In the genomic region with DNA sequence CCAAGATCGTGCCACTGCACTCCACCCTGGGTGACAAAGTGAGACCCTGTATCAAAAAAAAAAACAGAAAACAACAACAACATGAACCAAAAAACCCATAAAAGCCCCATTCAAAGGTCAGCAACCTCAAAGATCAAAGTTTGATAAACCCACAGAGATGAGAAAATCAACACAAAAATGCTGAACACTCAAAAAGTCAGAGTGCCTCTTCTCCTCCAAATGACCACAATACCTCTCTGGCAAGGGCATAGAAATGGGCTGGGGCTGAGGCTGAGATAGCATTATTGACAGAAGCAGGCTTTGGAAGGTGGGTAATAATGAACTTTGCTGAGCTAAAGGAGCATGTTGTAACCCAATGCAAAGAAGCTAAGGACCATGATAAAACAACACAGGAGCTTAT, we compare ENCODE assay signal across 34 cellular contexts.
"Had no signal": no experiment of that assay in that cellular context is flagged by ENCODE, and none has a peak within 500 bp of the region (broad histone marks: within the 10 kb centered on the region; RNA-seq: fewer than 3 reads in every experiment).

No MANE protein-coding gene starts in this region.

- H3K27ac Mint-ChIP-seq: activated B cell treated with CpG ODN at 0.5 μM for 24 hours; activated CD8-positive, alpha-beta T cell treated with anti-CD3 and anti-CD28 coated beads for 36 hours; activated naive CD8-positive, alpha-beta T cell; activated T-helper 17 cell treated with anti-CD3 and anti-CD28 coated beads, Interleukin-2, amount 50 U/mL, for 72 hours; dendritic cell treated with granulocyte-macrophage colony-stimulating factor and Interleukin-4, amounts not matched to agents 40 ng/mL and 50 ng/mL, for 4 days; T-helper 17 cell; T-helper 2 cell treated with Interferon-gamma antibody and Interleukin-4, amounts not matched to agents 5 μg/mL and 100 μg/mL, for 36 hours had no signal

- DNase-seq: activated B cell treated with CpG ODN at 0.5 μM for 24 hours; activated CD4-positive, alpha-beta T cell treated with anti-CD3 and anti-CD28 coated beads for 48 hours; activated CD4-positive, alpha-beta T cell treated with anti-CD3 and anti-CD28 coated beads, Interleukin-2, amount 50 U/mL, for 1 hour; activated CD4-positive, alpha-beta T cell treated with anti-CD3 and anti-CD28 coated beads, Interleukin-2, amount 50 U/mL, for 48 hours; activated CD8-positive, alpha-beta memory T cell treated with anti-CD3 and anti-CD28 coated beads for 24 hours; activated CD8-positive, alpha-beta T cell treated with anti-CD3 and anti-CD28 coated beads for 36 hours; activated effector memory CD4-positive, alpha-beta T cell treated with Interleukin-2 at 50 U/mL for 16 hours; activated gamma-delta T cell treated with Interleukin-2 at 50 U/mL for 16 hours; activated naive CD4-positive, alpha-beta T cell treated with anti-CD3 and anti-CD28 coated beads, Interleukin-2, amount 50 U/mL, for 16 hours; activated naive CD4-positive, alpha-beta T cell treated with Interleukin-2 at 50 U/mL for 16 hours; activated T-cell treated with anti-CD3 and anti-CD28 coated beads, Interleukin-2, amount 50 U/mL, for 4 hours; amniotic stem cell; anterior cingulate cortex; brain microvascular endothelial cell; dorsolateral prefrontal cortex; effector memory CD4-positive, alpha-beta T cell; erythroblast; foreskin keratinocyte; gastrocnemius medialis; glutamatergic neuron; T-helper 1 cell; T-helper 17 cell; T1000; WERI-Rb-1 had no signal

- H3K4me1 Mint-ChIP-seq: activated B cell treated with CpG ODN at 0.5 μM for 24 hours; activated T-helper 17 cell treated with anti-CD3 and anti-CD28 coated beads, Interleukin-2, amount 50 U/mL, for 72 hours; central memory CD8-positive, alpha-beta T cell; T-helper 17 cell had no signal

- H3K27me3 ChIP-seq: brain microvascular endothelial cell, dorsolateral prefrontal cortex, esophagus muscularis mucosa, foreskin keratinocyte, gastrocnemius medialis had no signal

- H3K4me3 ChIP-seq: coronary artery, dorsolateral prefrontal cortex, esophagus muscularis mucosa had no signal

- H3K27ac ChIP-seq: brain microvascular endothelial cell, coronary artery, dorsolateral prefrontal cortex, esophagus muscularis mucosa, foreskin keratinocyte, gastrocnemius medialis, WERI-Rb-1 had no signal

- H3K4me3 Mint-ChIP-seq: activated B cell treated with CpG ODN at 0.5 μM for 24 hours; activated CD8-positive, alpha-beta T cell treated with anti-CD3 and anti-CD28 coated beads for 36 hours; activated naive CD8-positive, alpha-beta T cell; activated T-cell treated with anti-CD3 and anti-CD28 coated beads, Interleukin-2, amount 50 U/mL, for 4 hours; activated T-helper 17 cell treated with anti-CD3 and anti-CD28 coated beads, Interleukin-2, amount 50 U/mL, for 72 hours; central memory CD8-positive, alpha-beta T cell; dendritic cell treated with granulocyte-macrophage colony-stimulating factor and Interleukin-4, amounts not matched to agents 40 ng/mL and 50 ng/mL, for 4 days; T-helper 17 cell; T-helper 2 cell treated with Interferon-gamma antibody and Interleukin-4, amounts not matched to agents 5 μg/mL and 100 μg/mL, for 36 hours had no signal

- H3K27me3 Mint-ChIP-seq: activated B cell treated with CpG ODN at 0.5 μM for 24 hours; activated CD8-positive, alpha-beta T cell treated with anti-CD3 and anti-CD28 coated beads for 36 hours; activated naive CD8-positive, alpha-beta T cell; activated T-helper 17 cell treated with anti-CD3 and anti-CD28 coated beads, Interleukin-2, amount 50 U/mL, for 72 hours; central memory CD8-positive, alpha-beta T cell; T-helper 17 cell had no signal

- ATAC-seq: activated CD4-positive, CD25-positive, alpha-beta regulatory T cell treated with anti-CD3 and anti-CD28 coated beads, Interleukin-2, amount 50 U/mL, for 24 hours; activated CD8-positive, alpha-beta T cell treated with anti-CD3 and anti-CD28 coated beads for 36 hours; activated T-cell treated with anti-CD3 and anti-CD28 coated beads, Interleukin-2, amount 50 U/mL, for 4 hours; activated T-helper 17 cell treated with anti-CD3 and anti-CD28 coated beads, Interleukin-2, amount 50 U/mL, for 72 hours; foreskin keratinocyte; gastrocnemius medialis; T-helper 17 cell had no signal

- H3K4me1 ChIP-seq: esophagus muscularis mucosa, foreskin keratinocyte, gastrocnemius medialis had no signal

- FAIRE-seq: astrocyte, bronchial epithelial cell had no signal
